In the genomic region with DNA sequence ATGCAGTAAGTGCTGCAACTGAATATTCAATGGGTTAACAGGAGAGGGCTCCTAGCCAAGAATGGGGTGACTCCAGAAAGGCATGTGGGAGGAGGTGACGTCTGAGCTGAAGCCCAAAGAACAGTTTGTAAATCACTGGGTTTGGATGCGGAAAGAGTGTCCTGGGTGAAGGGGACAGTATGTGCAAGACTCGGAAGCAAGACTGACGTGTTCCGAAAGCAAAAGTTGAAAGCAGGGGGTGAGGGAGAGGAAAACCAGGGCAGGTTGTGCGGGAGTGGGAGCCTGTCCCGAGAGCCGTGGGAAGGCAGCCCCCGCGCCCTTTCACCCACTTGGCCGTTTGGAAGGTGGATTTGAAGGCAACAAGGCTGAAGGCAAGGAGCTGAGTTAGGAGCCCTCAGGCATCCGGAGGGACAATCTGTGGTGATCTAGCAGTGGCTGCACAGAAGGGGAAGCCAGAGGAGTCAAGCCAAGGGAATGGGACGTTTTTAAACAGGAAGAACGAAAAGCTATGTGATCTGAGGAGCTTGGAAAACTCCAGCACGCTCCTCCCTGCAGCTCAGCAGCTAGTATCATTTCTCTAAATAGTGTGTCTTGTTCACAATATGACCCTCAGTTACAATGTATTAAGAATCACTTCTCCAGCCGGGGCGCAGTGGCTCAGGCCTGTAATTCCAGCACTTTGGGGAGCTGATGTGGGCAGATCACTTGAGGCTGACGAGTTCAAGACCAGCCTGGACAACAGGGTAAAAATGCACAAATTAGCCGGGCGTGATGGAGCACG, we compare ENCODE assay signal across 8 cellular contexts. TPM values are rescaled to one million over a fixed set of nuclear protein-coding genes. Genes with fewer than 3 reads are reported as not detected.
A peak's percentile ranks its signal among the peaks of the same experiment; 100 is the strongest.
DNase-seq lines count a peak whose midpoint lies in the region; ATAC-seq and TF ChIP-seq lines count a peak whose summit lies in the region.
"Had no signal": no experiment of that assay in that cellular context is flagged by ENCODE, and none has a peak within 500 bp of the region (broad histone marks: within the 10 kb centered on the region; RNA-seq: fewer than 3 reads in every experiment).

No MANE protein-coding gene starts in this region.

- peak overlapping the region; percentile 36 for H3K4me3 ChIP-seq in fibroblast of mammary gland (ENCODE audit: control insufficient read depth, low read depth, low read length)

- DNase-seq in fibroblast of mammary gland (ENCODE audit: low read depth) (peak; percentile 98), myocyte (ENCODE audit: low read depth) (peak; percentile 45), ureter (ENCODE audit: low spot score) (peak; percentile 83)
- no peak for DNase-seq in stimulated activated CD4-positive, alpha-beta T cell treated with anti-CD3 and anti-CD28 coated beads, Interleukin-12 subunit alpha, Interleukin-12 subunit beta, amount 100 ng/mL, for 4 hours
- DNase-seq: activated CD4-positive, alpha-beta T cell treated with anti-CD3 and anti-CD28 coated beads, Interleukin-2, amount 50 U/mL, for 4 hours had no signal

- H3K27ac ChIP-seq in VCaP = peak overlapping the region; percentile 89; the same call in 1 of the 2 replicates

- no peak for TF ChIP-seq CTCF in VCaP (conservative IDR thresholded peaks at IDR 0.05)
- no peak for TF ChIP-seq CTCF in fibroblast of mammary gland (conservative IDR thresholded peaks at IDR 0.05; ENCODE audit: control insufficient read depth, insufficient read depth, low read depth, low read length)

- ATAC-seq in GM21423 (IDR thresholded peaks at IDR 0.05; ENCODE audit: unreplicated experiment) = no peak
- ATAC-seq in GM18517 (IDR thresholded peaks at IDR 0.05; ENCODE audit: unreplicated experiment) = no peak

RNA-seq across cellular contexts. Expression of a gene that starts 7.7 kb away (rescaled TPM):
- total RNA-seq in myocyte (1.2 TPM in 1 of 2 replicates, not detected in the other), ureter (0.78 TPM)
- polyA plus RNA-seq in myocyte (2012) = 0.69 TPM

RNA-seq across cellular contexts. Expression of a gene that starts 57.5 kb away (rescaled TPM):
- total RNA-seq in myocyte (221 and 223 TPM in 2 replicates), ureter (117 TPM)
- polyA plus RNA-seq in myocyte (2012) = 204 TPM
